20 cellular contexts compared by ENCODE assay signal in genomic region chr12:6582959-6583358, GRCh38. TPM values are rescaled to one million over a fixed set of nuclear protein-coding genes. Genes with fewer than 3 reads are reported as not detected.
DNase-seq lines count a peak whose midpoint lies in the region; ATAC-seq, FAIRE-seq and TF ChIP-seq lines count a peak whose summit lies in the region.
"Had no signal": no experiment of that assay in that cellular context is flagged by ENCODE, and none has a peak within 500 bp of the region (broad histone marks: within the 10 kb centered on the region; RNA-seq: fewer than 3 reads in every experiment).

No MANE protein-coding gene starts in this region.

- no peak overlapping the region for H3K9ac ChIP-seq in GM12878 (ENCODE audit: control insufficient read depth, insufficient read depth, low read length)
- H3K9ac ChIP-seq: BLaER1 treated with 17β-estradiol and CSF1 and Interleukin-3, amounts not matched to agents 10 nM and 100 nM had no signal

- SMC1A ChIA-PET in GM12878 (lab: Charles Lee; ENCODE audit: uncharacterized antibody, unreplicated experiment): interaction anchor here (1.2 kb wide), 1 partner anchor 18 kb away, joined by 3 read pairs; no protein-coding TSS in a partner anchor

- POLR2A ChIA-PET in GM12878 (lab: Charles Lee): interaction anchor here (1.0 to 1.1 kb wide), 2 partner anchors 14 to 21 kb away, joined by 3 to 4 read pairs; no protein-coding TSS in a partner anchor

- H3K36me3 ChIP-seq in CD4-positive, CD25-positive, alpha-beta regulatory T cell (ENCODE audit: control insufficient read depth, insufficient read depth, low read length): peaks cover 90% of the 10 kb centered on the region
- peaks cover 33 to 64% of the 10 kb centered on the region in 2 experiments for H3K36me3 ChIP-seq in GM12878 (ENCODE audit: control insufficient read depth in 2 of 2, insufficient read depth in 2 of 2, low read length in 1 of 2)
- H3K36me3 ChIP-seq in psoas muscle (ENCODE audit: insufficient read depth in 1 of 2, low read depth in 1 of 2): peaks cover 30 to 100% of the 10 kb centered on the region in 2 donors

- H3K27ac Mint-ChIP-seq in CD4-positive, CD25-positive, alpha-beta regulatory T cell: peak overlapping the region in 2 of 3 donors; percentile 26 to 75
- H3K27ac Mint-ChIP-seq in glutamatergic neuron (ENCODE audit: unreplicated experiment): peak overlapping the region; percentile 41
- H3K27ac Mint-ChIP-seq: CD8-positive, alpha-beta T cell had no signal

- H4K20me1 ChIP-seq in GM12878 (ENCODE audit: control insufficient read depth, insufficient read depth): no peaks in the 10 kb centered on the region

- no peaks in the 10 kb centered on the region for H3K27me3 ChIP-seq in CD4-positive, CD25-positive, alpha-beta regulatory T cell (ENCODE audit: control insufficient read depth, insufficient read depth, low read length)
- no peaks in the 10 kb centered on the region for H3K27me3 ChIP-seq in GM12878 (replicated peaks in 1 of 2; ENCODE audit: control insufficient read depth in 2 of 2, insufficient read depth in 2 of 2, low read length in 1 of 2)
- no peaks in the 10 kb centered on the region for H3K27me3 ChIP-seq in psoas muscle (ENCODE audit: insufficient read depth in 3 of 3, low read length in 2 of 3)
- H3K27me3 ChIP-seq: BLaER1 treated with 17β-estradiol and CSF1 and Interleukin-3, amounts not matched to agents 10 nM and 100 nM had no signal

- no peak overlapping the region for H2AFZ ChIP-seq in GM12878 (ENCODE audit: control insufficient read depth, low read depth, low read length)

- no peak overlapping the region for H3K4me2 ChIP-seq in GM12878 (ENCODE audit: control insufficient read depth, insufficient read depth)
- H3K4me2 ChIP-seq: BLaER1 treated with 17β-estradiol and CSF1 and Interleukin-3, amounts not matched to agents 10 nM and 100 nM had no signal

- in situ Hi-C loops in GM12878 (cut with MboI): no loop called here

- no peak overlapping the region for H3K4me3 Mint-ChIP-seq in CD4-positive, CD25-positive, alpha-beta regulatory T cell
- no peak overlapping the region for H3K4me3 Mint-ChIP-seq in glutamatergic neuron (ENCODE audit: unreplicated experiment)
- H3K4me3 Mint-ChIP-seq: CD8-positive, alpha-beta T cell had no signal

- intact Hi-C loops in GM12878 (cut with micrococcal nuclease; ENCODE audit: unreplicated experiment) (no loop called here), psoas muscle (cut with DNase I) (no loop called here)

- no peaks in the 10 kb centered on the region for H3K27me3 Mint-ChIP-seq in CD4-positive, CD25-positive, alpha-beta regulatory T cell
- peaks cover 8% of the 10 kb centered on the region for H3K27me3 Mint-ChIP-seq in glutamatergic neuron (ENCODE audit: unreplicated experiment)

- no peak for FAIRE-seq in GM12878 (lab: Jason Lieb, UNC)
- FAIRE-seq: GM18507 had no signal

- no peak for TF ChIP-seq RAD21 in GM12878 (IDR thresholded peaks at IDR 0.05; ENCODE audit: insufficient read depth, low read depth, low read length)

- TF ChIP-seq EP300 in GM12878 (IDR thresholded peaks at IDR 0.05; ENCODE audit: borderline replicate concordance in 1 of 2, control insufficient read depth in 1 of 2, low read depth in 2 of 2, low read length in 2 of 2): no peak

- no peaks in the 10 kb centered on the region for H3K9me3 ChIP-seq in CD4-positive, CD25-positive, alpha-beta regulatory T cell (ENCODE audit: control insufficient read depth in 2 of 2, low read length in 2 of 2)
- H3K9me3 ChIP-seq in GM12878 (replicated peaks; ENCODE audit: control insufficient read depth, insufficient read depth, low read length) (no peaks in the 10 kb centered on the region), psoas muscle (no peaks in the 10 kb centered on the region)
- H3K9me3 ChIP-seq: BLaER1 treated with 17β-estradiol and CSF1 and Interleukin-3, amounts not matched to agents 10 nM and 100 nM had no signal

- DNase-seq in CD4-positive, CD25-positive, alpha-beta regulatory T cell: no peak
- DNase-seq in GM12878 (ENCODE audit: low read depth, low spot score) (no peak), glutamatergic neuron (no peak), NCI-H187 treated with DMSO at 0.1 percent for 48 hours (lab: John Stamatoyannopoulos, UW) (no peak), psoas muscle (no peak), NCI-H774 (lab: John Stamatoyannopoulos, UW) (no peak)
- DNase-seq: CD8-positive, alpha-beta T cell; DMS153; KG1; NCI-H1105; NCI-H2081; NCI-H2171; NCI-H345; NCI-H524; Right ventricle myocardium superior had no signal

- TF ChIP-seq POLR2A in GM19193 (IDR thresholded peaks at IDR 0.05; ENCODE audit: extremely low read depth, insufficient read depth, insufficient read length): peak; percentile 26
- no peak; the same call in 1 of the 2 replicates for TF ChIP-seq POLR2A in GM12878 (IDR thresholded peaks at IDR 0.05; ENCODE audit: low read depth, low read length)

- H3K4me1 ChIP-seq in CD4-positive, CD25-positive, alpha-beta regulatory T cell (ENCODE audit: control insufficient read depth, insufficient read depth, low read length, poor library complexity, severe bottlenecking): no peaks in the 10 kb centered on the region
- no peaks in the 10 kb centered on the region for H3K4me1 ChIP-seq in GM12878 (ENCODE audit: control insufficient read depth, insufficient read depth, low read length)
- H3K4me1 ChIP-seq in psoas muscle: no peaks in the 10 kb centered on the region
- H3K4me1 ChIP-seq: BLaER1 treated with 17β-estradiol and CSF1 and Interleukin-3, amounts not matched to agents 10 nM and 100 nM had no signal

- RAD21 ChIA-PET in GM12878 (lab: Charles Lee; ENCODE audit: unreplicated experiment): no interaction called here

- TF ChIP-seq CTCF in GM12878 (IDR thresholded peaks at IDR 0.05 in 2 of 3, conservative IDR thresholded peaks at IDR 0.05 in 1 of 3; ENCODE audit: control insufficient read depth in 2 of 3, extremely low read depth in 1 of 3, insufficient read depth in 1 of 3, low read depth in 3 of 3, low read length in 3 of 3) (no peak), glutamatergic neuron (IDR thresholded peaks at IDR 0.05; ENCODE audit: partially characterized antibody, unreplicated experiment) (no peak), psoas muscle (IDR thresholded peaks at IDR 0.05) (no peak)

- H3K79me2 ChIP-seq in GM12878 (ENCODE audit: control insufficient read depth, insufficient read depth, low read length): no peaks in the 10 kb centered on the region

- peaks cover 0 to 7% (median 3%) of the 10 kb centered on the region in 4 donors for H3K4me1 Mint-ChIP-seq in CD4-positive, CD25-positive, alpha-beta regulatory T cell
- H3K4me1 Mint-ChIP-seq in glutamatergic neuron (ENCODE audit: low read depth, unreplicated experiment): no peaks in the 10 kb centered on the region

- peaks cover 55% of the 10 kb centered on the region for H3K36me3 Mint-ChIP-seq in CD4-positive, CD25-positive, alpha-beta regulatory T cell
- no peaks in the 10 kb centered on the region for H3K36me3 Mint-ChIP-seq in glutamatergic neuron (ENCODE audit: unreplicated experiment)

- 98% methylated on average over 12 of the region's 12 CpGs for WGBS in GM12878 (ENCODE audit: insufficient coverage, insufficient replicate concordance, low lambda C conversion rate, missing lambda C conversion rate)
- 86 to 89% (median 87%) methylated on average over 12 of the region's 12 CpGs for WGBS in psoas muscle, 3 donors

- no peak for ATAC-seq in CD4-positive, CD25-positive, alpha-beta regulatory T cell (ENCODE audit: low read depth in 2 of 2)
- no peak for ATAC-seq in GM12878
- ATAC-seq in psoas muscle: no peak
- no peak for ATAC-seq in HG02938 (IDR thresholded peaks at IDR 0.05; ENCODE audit: unreplicated experiment)
- ATAC-seq: CD8-positive, alpha-beta T cell had no signal

- no peak overlapping the region for H3K4me3 ChIP-seq in CD4-positive, CD25-positive, alpha-beta regulatory T cell (ENCODE audit: low read depth, low read length)
- H3K4me3 ChIP-seq in GM12878: no peak overlapping the region
- H3K4me3 ChIP-seq in psoas muscle: no peak overlapping the region
- H3K4me3 ChIP-seq: BLaER1 treated with 17β-estradiol and CSF1 and Interleukin-3, amounts not matched to agents 10 nM and 100 nM had no signal

- no peak overlapping the region for H3K27ac ChIP-seq in CD4-positive, CD25-positive, alpha-beta regulatory T cell (ENCODE audit: insufficient read depth, low read length, poor library complexity, severe bottlenecking)
- H3K27ac ChIP-seq in GM12878 (ENCODE audit: control insufficient read depth, insufficient read depth) (no peak overlapping the region), psoas muscle (no peak overlapping the region)
- H3K27ac ChIP-seq: BLaER1 treated with 17β-estradiol and CSF1 and Interleukin-3, amounts not matched to agents 10 nM and 100 nM had no signal

- TSS peak; percentile 48 for BruUV-seq in GM12878 (replicated peaks; lab: Mats Ljungman, UMichigan)

- peaks cover 0 to 2% (median 0%) of the 10 kb centered on the region in 7 donors for H3K9me3 Mint-ChIP-seq in CD4-positive, CD25-positive, alpha-beta regulatory T cell
- H3K9me3 Mint-ChIP-seq in glutamatergic neuron (ENCODE audit: unreplicated experiment): peaks cover 4% of the 10 kb centered on the region
- H3K9me3 Mint-ChIP-seq: CD8-positive, alpha-beta T cell had no signal

- CTCF ChIA-PET in GM12878 (lab: Yijun Ruan, JAX): interaction anchor here (0.8 to 1.7 kb wide), 3 partner anchors 12 to 98 kb away, joined by 3 to 5 read pairs (median 4); no protein-coding TSS in a partner anchor

RNA-seq across cellular contexts. Expression of gene NOP2, which starts 14.9 kb away (rescaled TPM):
- 77.5 TPM for total RNA-seq in CD4-positive, CD25-positive, alpha-beta regulatory T cell
- polyA plus RNA-seq in CD4-positive, CD25-positive, alpha-beta regulatory T cell: 10 to 100 TPM; 13.2 to 34.0 (median 22.5) TPM
- total RNA-seq in GM12878 (2013; cell fraction: nucleolus; rRNA removed): 92.6 and 92.8 TPM in 2 replicates
- 93.6 and 97.4 TPM in 2 replicates for total RNA-seq in GM12878 (2014; rRNA removed)
- total RNA-seq in GM12878 (2014; rRNA removed; fragmentation: Illumina TruSeq; extraction: Trizol): 61.3 and 62.3 TPM in 2 replicates
- 99.1 and 102 TPM in 2 replicates for total RNA-seq in GM12878 (2021)
- 48.7 TPM for polyA plus RNA-seq in GM12878 (2011; ENCODE audit: low read depth)
- 74.7 and 91.2 TPM in 2 replicates for polyA plus RNA-seq in GM12878 (2011; rRNA removed)
- 67.5 and 81.8 TPM in 2 replicates for polyA plus RNA-seq in GM12878 (2011; cell fraction: cytosol; rRNA removed)
- 193 and 252 TPM in 2 replicates for polyA plus RNA-seq in GM12878 (2011; cell fraction: nucleus; rRNA removed)
- polyA plus RNA-seq in GM12878 (2012): 40.1 and 60.0 TPM in 2 replicates
- polyA plus RNA-seq in GM12878 (2014; fragmentation: Illumina TruSeq; extraction: Trizol): 116 and 121 TPM in 2 replicates
- polyA plus RNA-seq in GM12878 (2014; fragmentation: Nextera tagmentation; extraction: Ambion mirVana): 10 to 100 TPM; 26.5 to 27.3 TPM
- polyA plus RNA-seq in GM12878 (2014; rRNA removed): 96.9 and 98.8 TPM in 2 replicates
- polyA plus RNA-seq in GM12878 (2016; fragmentation: Nextera tagmentation; extraction: Ambion mirVana): 100 to 1,000 TPM; 112 to 114 TPM
- polyA minus RNA-seq in GM12878 (2011; rRNA and poly(A)+ RNA removed): 36.6 and 67.0 TPM in 2 replicates
- polyA minus RNA-seq in GM12878 (2011; cell fraction: cytosol; rRNA and poly(A)+ RNA removed): 19.4 and 32.1 TPM in 2 replicates
- 30.7 and 68.6 TPM in 2 replicates for polyA minus RNA-seq in GM12878 (2011; cell fraction: nucleus; rRNA and poly(A)+ RNA removed)
- 53.5 TPM for total RNA-seq in glutamatergic neuron (ENCODE audit: unreplicated experiment)
- 10 to 100 TPM; 29.8 to 62.2 (median 52.9) TPM for total RNA-seq in psoas muscle
- polyA plus RNA-seq in psoas muscle: 10 to 100 TPM; 44.1 to 67.0 (median 66.4) TPM

RNA-seq across cellular contexts. Expression of gene CHD4, which starts 24.2 kb away (rescaled TPM):
- total RNA-seq in CD4-positive, CD25-positive, alpha-beta regulatory T cell: 474 TPM
- 10 to 100 TPM; 32.2 to 43.4 (median 38.8) TPM for polyA plus RNA-seq in CD4-positive, CD25-positive, alpha-beta regulatory T cell
- 232 and 247 TPM in 2 replicates for total RNA-seq in GM12878 (2013; cell fraction: nucleolus; rRNA removed)
- total RNA-seq in GM12878 (2014; rRNA removed): 303 and 304 TPM in 2 replicates
- 182 and 184 TPM in 2 replicates for total RNA-seq in GM12878 (2014; rRNA removed; fragmentation: Illumina TruSeq; extraction: Trizol)
- 323 and 342 TPM in 2 replicates for total RNA-seq in GM12878 (2021)
- polyA plus RNA-seq in GM12878 (2011; ENCODE audit: low read depth): 145 TPM
- polyA plus RNA-seq in GM12878 (2011; rRNA removed): 83.6 and 113 TPM in 2 replicates
- polyA plus RNA-seq in GM12878 (2011; cell fraction: cytosol; rRNA removed): 141 and 175 TPM in 2 replicates
- polyA plus RNA-seq in GM12878 (2011; cell fraction: nucleus; rRNA removed): 211 and 406 TPM in 2 replicates
- 107 and 108 TPM in 2 replicates for polyA plus RNA-seq in GM12878 (2012)
- polyA plus RNA-seq in GM12878 (2014; fragmentation: Illumina TruSeq; extraction: Trizol): 250 and 254 TPM in 2 replicates
- polyA plus RNA-seq in GM12878 (2014; fragmentation: Nextera tagmentation; extraction: Ambion mirVana): 100 to 1,000 TPM in 1 of 2 experiments, 10 to 100 TPM in 1; 58.6 to 109 TPM
- 179 and 208 TPM in 2 replicates for polyA plus RNA-seq in GM12878 (2014; rRNA removed)
- polyA plus RNA-seq in GM12878 (2016; fragmentation: Nextera tagmentation; extraction: Ambion mirVana): 100 to 1,000 TPM in 1 of 2 experiments, 10 to 100 TPM in 1; 99.6 to 109 TPM
- 223 and 229 TPM in 2 replicates for polyA minus RNA-seq in GM12878 (2011; rRNA and poly(A)+ RNA removed)
- 125 and 140 TPM in 2 replicates for polyA minus RNA-seq in GM12878 (2011; cell fraction: cytosol; rRNA and poly(A)+ RNA removed)
- 64.0 and 145 TPM in 2 replicates for polyA minus RNA-seq in GM12878 (2011; cell fraction: nucleus; rRNA and poly(A)+ RNA removed)
- total RNA-seq in glutamatergic neuron (ENCODE audit: unreplicated experiment): 957 TPM
- total RNA-seq in psoas muscle: 100 to 1,000 TPM in 2 of 4 donors, 10 to 100 TPM in 2; 94.5 to 152 (median 112) TPM
- 10 to 100 TPM; 62.5 to 90.0 (median 78.5) TPM for polyA plus RNA-seq in psoas muscle

RNA-seq across cellular contexts. Expression of gene IFFO1, which starts 27.1 kb away (rescaled TPM):
- 46.6 TPM for total RNA-seq in CD4-positive, CD25-positive, alpha-beta regulatory T cell
- polyA plus RNA-seq in CD4-positive, CD25-positive, alpha-beta regulatory T cell: 10 to 100 TPM in 1 of 4 donors, 1 to 10 TPM in 3; 5.6 to 10.4 (median 8.3) TPM
- total RNA-seq in GM12878 (2013; cell fraction: nucleolus; rRNA removed): 9.8 and 9.9 TPM in 2 replicates
- 6.3 and 7.1 TPM in 2 replicates for total RNA-seq in GM12878 (2014; rRNA removed)
- total RNA-seq in GM12878 (2014; rRNA removed; fragmentation: Illumina TruSeq; extraction: Trizol): 4.7 and 5.1 TPM in 2 replicates
- 14.4 and 16.6 TPM in 2 replicates for total RNA-seq in GM12878 (2021)
- polyA plus RNA-seq in GM12878 (2011; ENCODE audit: low read depth): 4.4 TPM
- 5.0 and 7.1 TPM in 2 replicates for polyA plus RNA-seq in GM12878 (2011; rRNA removed)
- polyA plus RNA-seq in GM12878 (2011; cell fraction: cytosol; rRNA removed): 7.4 and 12.0 TPM in 2 replicates
- polyA plus RNA-seq in GM12878 (2011; cell fraction: nucleus; rRNA removed): 49.7 and 69.0 TPM in 2 replicates
- 7.9 and 10.3 TPM in 2 replicates for polyA plus RNA-seq in GM12878 (2012)
- 2.2 and 5.4 TPM in 2 replicates for polyA plus RNA-seq in GM12878 (2014; fragmentation: Illumina TruSeq; extraction: Trizol)
- polyA plus RNA-seq in GM12878 (2014; fragmentation: Nextera tagmentation; extraction: Ambion mirVana): under 1 TPM; 0.50 to 0.93 TPM
- polyA plus RNA-seq in GM12878 (2014; rRNA removed): 20.9 and 21.8 TPM in 2 replicates
- polyA plus RNA-seq in GM12878 (2016; fragmentation: Nextera tagmentation; extraction: Ambion mirVana): 1 to 10 TPM; 2.7 to 8.8 TPM
- polyA minus RNA-seq in GM12878 (2011; rRNA and poly(A)+ RNA removed): 3.4 and 5.6 TPM in 2 replicates
- 1.3 and 2.7 TPM in 2 replicates for polyA minus RNA-seq in GM12878 (2011; cell fraction: cytosol; rRNA and poly(A)+ RNA removed)
- 6.2 and 14.2 TPM in 2 replicates for polyA minus RNA-seq in GM12878 (2011; cell fraction: nucleus; rRNA and poly(A)+ RNA removed)
- 50.3 TPM for total RNA-seq in glutamatergic neuron (ENCODE audit: unreplicated experiment)
- total RNA-seq in psoas muscle: 10 to 100 TPM; 12.6 to 26.3 (median 18.0) TPM
- 1 to 10 TPM; 6.7 to 8.9 (median 8.3) TPM for polyA plus RNA-seq in psoas muscle

RNA-seq across cellular contexts. Expression of gene GAPDH, which starts 48.6 kb away (rescaled TPM):
- total RNA-seq in CD4-positive, CD25-positive, alpha-beta regulatory T cell: 669 TPM
- 1,000 to 10,000 TPM; 1,962 to 2,973 (median 2,405) TPM for polyA plus RNA-seq in CD4-positive, CD25-positive, alpha-beta regulatory T cell
- 971 and 990 TPM in 2 replicates for total RNA-seq in GM12878 (2013; cell fraction: nucleolus; rRNA removed)
- total RNA-seq in GM12878 (2014; rRNA removed): 8,450 and 8,907 TPM in 2 replicates
- 5,296 and 5,818 TPM in 2 replicates for total RNA-seq in GM12878 (2014; rRNA removed; fragmentation: Illumina TruSeq; extraction: Trizol)
- 5,606 and 5,698 TPM in 2 replicates for total RNA-seq in GM12878 (2021)
- polyA plus RNA-seq in GM12878 (2011; ENCODE audit: low read depth): 4,872 TPM
- 7,976 and 14,240 TPM in 2 replicates for polyA plus RNA-seq in GM12878 (2011; rRNA removed)
- polyA plus RNA-seq in GM12878 (2011; cell fraction: cytosol; rRNA removed): 25,075 and 29,832 TPM in 2 replicates
- polyA plus RNA-seq in GM12878 (2011; cell fraction: nucleus; rRNA removed): 10,735 and 12,198 TPM in 2 replicates
- 10,674 and 13,698 TPM in 2 replicates for polyA plus RNA-seq in GM12878 (2012)
- 5,112 and 9,478 TPM in 2 replicates for polyA plus RNA-seq in GM12878 (2014; fragmentation: Illumina TruSeq; extraction: Trizol)
- polyA plus RNA-seq in GM12878 (2014; fragmentation: Nextera tagmentation; extraction: Ambion mirVana): over 10,000 TPM in 1 of 2 experiments, 1,000 to 10,000 TPM in 1; 9,323 to 11,518 TPM
- polyA plus RNA-seq in GM12878 (2014; rRNA removed): 9,590 and 10,389 TPM in 2 replicates
- 1,000 to 10,000 TPM; 9,069 to 9,909 TPM for polyA plus RNA-seq in GM12878 (2016; fragmentation: Nextera tagmentation; extraction: Ambion mirVana)
- polyA minus RNA-seq in GM12878 (2011; rRNA and poly(A)+ RNA removed): 10,096 and 19,827 TPM in 2 replicates
- 5,010 and 5,239 TPM in 2 replicates for polyA minus RNA-seq in GM12878 (2011; cell fraction: cytosol; rRNA and poly(A)+ RNA removed)
- 1,914 and 2,640 TPM in 2 replicates for polyA minus RNA-seq in GM12878 (2011; cell fraction: nucleus; rRNA and poly(A)+ RNA removed)
- 2,124 TPM for total RNA-seq in glutamatergic neuron (ENCODE audit: unreplicated experiment)
- total RNA-seq in psoas muscle: over 10,000 TPM in 2 of 4 donors, 1,000 to 10,000 TPM in 2; 7,136 to 10,782 (median 8,991) TPM
- polyA plus RNA-seq in psoas muscle: over 10,000 TPM in 2 of 3 donors, 1,000 to 10,000 TPM in 1; 9,788 to 18,891 (median 16,487) TPM

RNA-seq across cellular contexts. Expression of gene LPAR5, which starts 52.8 kb away (rescaled TPM):
- total RNA-seq in CD4-positive, CD25-positive, alpha-beta regulatory T cell: 7.0 TPM
- 10 to 100 TPM in 1 of 4 donors, 1 to 10 TPM in 3; 6.6 to 17.3 (median 8.6) TPM for polyA plus RNA-seq in CD4-positive, CD25-positive, alpha-beta regulatory T cell
- 21.8 and 24.3 TPM in 2 replicates for total RNA-seq in GM12878 (2013; cell fraction: nucleolus; rRNA removed)
- 4.1 and 4.6 TPM in 2 replicates for total RNA-seq in GM12878 (2014; rRNA removed)
- total RNA-seq in GM12878 (2014; rRNA removed; fragmentation: Illumina TruSeq; extraction: Trizol): 2.0 and 2.1 TPM in 2 replicates
- total RNA-seq in GM12878 (2021): 7.9 and 8.2 TPM in 2 replicates
- 2.0 TPM for polyA plus RNA-seq in GM12878 (2011; ENCODE audit: low read depth)
- 4.2 and 5.7 TPM in 2 replicates for polyA plus RNA-seq in GM12878 (2011; rRNA removed)
- 10.9 and 12.6 TPM in 2 replicates for polyA plus RNA-seq in GM12878 (2011; cell fraction: cytosol; rRNA removed)
- 7.1 and 8.7 TPM in 2 replicates for polyA plus RNA-seq in GM12878 (2011; cell fraction: nucleus; rRNA removed)
- polyA plus RNA-seq in GM12878 (2012): 2.7 and 5.0 TPM in 2 replicates
- polyA plus RNA-seq in GM12878 (2014; fragmentation: Illumina TruSeq; extraction: Trizol): 4.5 and 5.2 TPM in 2 replicates
- 1 to 10 TPM; 1.3 to 1.7 TPM for polyA plus RNA-seq in GM12878 (2014; fragmentation: Nextera tagmentation; extraction: Ambion mirVana)
- polyA plus RNA-seq in GM12878 (2014; rRNA removed): 6.1 and 7.2 TPM in 2 replicates
- 1 to 10 TPM; 5.4 to 5.6 TPM for polyA plus RNA-seq in GM12878 (2016; fragmentation: Nextera tagmentation; extraction: Ambion mirVana)
- polyA minus RNA-seq in GM12878 (2011; rRNA and poly(A)+ RNA removed): 6.6 and 10.1 TPM in 2 replicates
- polyA minus RNA-seq in GM12878 (2011; cell fraction: cytosol; rRNA and poly(A)+ RNA removed): 6.5 and 8.4 TPM in 2 replicates
- 3.3 and 6.4 TPM in 2 replicates for polyA minus RNA-seq in GM12878 (2011; cell fraction: nucleus; rRNA and poly(A)+ RNA removed)
- total RNA-seq in glutamatergic neuron (ENCODE audit: unreplicated experiment): not detected
- total RNA-seq in psoas muscle: under 1 TPM; 0.30 to 0.60 (median 0.39) TPM
- under 1 TPM; 0.04 to 0.20 (median 0.05) TPM for polyA plus RNA-seq in psoas muscle
- total RNA-seq: RPMI7951 had no signal
